Comparison of ENCODE assay signal across 1 cellular context in genomic region chr6:52511572-52512151, GRCh38.
TF ChIP-seq lines count a peak whose summit lies in the region.

No MANE protein-coding gene starts in this region.

TF ChIP-seq in HepG2, 621 proteins besides CTCF, POLR2A, EP300 and RAD21 (continued from another document):
- no peak for TF ChIP-seq ZBTB37 (CRISPR knock-in tag; IDR thresholded peaks at IDR 0.05)
- TF ChIP-seq RBM22 (optimal IDR thresholded peaks at IDR 0.05; ENCODE audit: low read length), result no peak
- TF ChIP-seq FLYWCH1 (CRISPR knock-in tag; IDR thresholded peaks at IDR 0.05), result no peak
- no peak for TF ChIP-seq TBX2 (CRISPR knock-in tag; IDR thresholded peaks at IDR 0.05; ENCODE audit: borderline replicate concordance)
- no peak for TF ChIP-seq SIN3A (IDR thresholded peaks at IDR 0.05; ENCODE audit: borderline replicate concordance, low read depth, low read length)
- TF ChIP-seq ARID3A (IDR thresholded peaks at IDR 0.05; ENCODE audit: low read depth, low read length), result no peak
- TF ChIP-seq TFDP1 (CRISPR knock-in tag; IDR thresholded peaks at IDR 0.05; ENCODE audit: borderline replicate concordance), result no peak
- no peak for TF ChIP-seq ZNF33B (CRISPR knock-in tag; IDR thresholded peaks at IDR 0.05)
- no peak for TF ChIP-seq HNRNPUL1 (IDR thresholded peaks at IDR 0.05; ENCODE audit: low read depth, low read length)
- TF ChIP-seq SNRNP70 (IDR thresholded peaks at IDR 0.05; ENCODE audit: low read depth, low read length), result no peak
TF ChIP-seq in HepG2: peak in this region for 0.
